ENCODE assay signal across 18 cellular contexts in genomic region chr11:107203656-107204055, GRCh38.
"Had no signal": no experiment of that assay in that cellular context is flagged by ENCODE, and none has a peak within 500 bp of the region (broad histone marks: within the 10 kb centered on the region; RNA-seq: fewer than 3 reads in every experiment).

No MANE protein-coding gene starts in this region.

- H3K9me3 ChIP-seq: right atrium auricular region, testis, vagina had no signal

- H3K27ac ChIP-seq: epithelial cell of prostate, left ventricle myocardium inferior, right atrium auricular region, spleen, testis, vagina had no signal

- ATAC-seq: naive thymus-derived CD8-positive, alpha-beta T cell had no signal

- H3K36me3 ChIP-seq: left ventricle myocardium inferior, right atrium auricular region, spleen, vagina had no signal

- DNase-seq: activated CD4-positive, alpha-beta memory T cell treated with anti-CD3 and anti-CD28 coated beads for 36 hours; activated CD4-positive, alpha-beta T cell treated with anti-CD3 and anti-CD28 coated beads for 48 hours; activated naive CD4-positive, alpha-beta T cell treated with Interleukin-2 at 50 U/mL for 16 hours; activated naive CD8-positive, alpha-beta T cell treated with anti-CD3 and anti-CD28 coated beads for 36 hours; activated T-cell treated with anti-CD3 and anti-CD28 coated beads, Interleukin-2, amount 50 U/mL, for 48 hours; amniotic stem cell; cerebellar nuclear complex; cortex of kidney; endodermal cell; left ventricle myocardium inferior; naive thymus-derived CD8-positive, alpha-beta T cell; spleen; stimulated activated CD4-positive, alpha-beta T cell treated with anti-CD3 and anti-CD28 coated beads, Interleukin-4, amount 100 ng/mL, for 1 hour; stimulated activated naive CD4-positive, alpha-beta T cell; testis had no signal

- H3K27me3 ChIP-seq: right atrium auricular region, spleen, testis, vagina had no signal

- H3K4me3 ChIP-seq: left ventricle myocardium inferior, right atrium auricular region, spleen, testis, vagina had no signal

- H3K4me1 ChIP-seq: left ventricle myocardium inferior, right atrium auricular region, spleen, testis, vagina had no signal
